ENCODE assay signal across 9 cellular contexts in genomic region chr5:60487885-60488425, GRCh38.
DNase-seq lines count a peak whose midpoint lies in the region; ATAC-seq and TF ChIP-seq lines count a peak whose summit lies in the region.
"Had no signal": no experiment of that assay in that cellular context is flagged by ENCODE, and none has a peak within 500 bp of the region (broad histone marks: within the 10 kb centered on the region; RNA-seq: fewer than 3 reads in every experiment).

No MANE protein-coding gene starts in this region.

- H3K9me3 ChIP-seq in mucosa of descending colon = no peaks in the 10 kb centered on the region

- H3K4me3 ChIP-seq in brain microvascular endothelial cell (ENCODE audit: low read depth, low read length) (peak overlapping the region; percentile 36), mucosa of descending colon (no peak overlapping the region)

- intact Hi-C loops in mucosa of descending colon (cut with DNase I, micrococcal nuclease) = no loop called here

- TF ChIP-seq CTCF in brain microvascular endothelial cell (IDR thresholded peaks at IDR 0.05; ENCODE audit: low read depth, low read length, missing control alignments) = no peak
- no peak for TF ChIP-seq CTCF in mucosa of descending colon (IDR thresholded peaks at IDR 0.05)

- in situ Hi-C loops in brain microvascular endothelial cell (cut with HindIII; ENCODE audit: low pct_ligation_motif_present, low sequenced_read_pairs) = no loop called here

- peak overlapping the region; percentile 2 for H3K27ac ChIP-seq in brain microvascular endothelial cell

- H3K27me3 ChIP-seq in brain microvascular endothelial cell (replicated peaks) = no peaks in the 10 kb centered on the region

- DNase-seq in NCI-H1105 treated with DMSO at 0.1 percent for 48 hours (lab: John Stamatoyannopoulos, UW) (peak; percentile 63), brain microvascular endothelial cell (peak; percentile 34), mucosa of descending colon (peak; percentile 33 to 47 (median 34)), ureter (ENCODE audit: low spot score) (peak; percentile 44), KG1 (lab: John Stamatoyannopoulos, UW) (no peak), NCI-H1930 (lab: John Stamatoyannopoulos, UW) (no peak)
- DNase-seq: central memory CD4-positive, alpha-beta T cell; Right ventricle myocardium superior had no signal

- H3K4me1 ChIP-seq in mucosa of descending colon (ENCODE audit: low read depth) = no peaks in the 10 kb centered on the region

- H3K36me3 ChIP-seq in brain microvascular endothelial cell (replicated peaks) (no peaks in the 10 kb centered on the region), mucosa of descending colon (ENCODE audit: low read depth) (no peaks in the 10 kb centered on the region)

- ATAC-seq in mucosa of descending colon (peak; percentile 96), HG03460 (IDR thresholded peaks at IDR 0.05; ENCODE audit: unreplicated experiment) (no peak)

Comparison
In these comparisons a context has a peak if more than half of its experiments do, and no peak if none do; other contexts are left out.
1. DNase-seq: peak in NCI-H1105 treated with DMSO at 0.1 percent for 48 hours (single experiment), brain microvascular endothelial cell (single experiment), mucosa of descending colon (3 of 3) and ureter (single experiment); none in KG1 (single experiment) and NCI-H1930 (0 of 2).